8 cellular contexts compared by ENCODE assay signal in the genomic region with DNA sequence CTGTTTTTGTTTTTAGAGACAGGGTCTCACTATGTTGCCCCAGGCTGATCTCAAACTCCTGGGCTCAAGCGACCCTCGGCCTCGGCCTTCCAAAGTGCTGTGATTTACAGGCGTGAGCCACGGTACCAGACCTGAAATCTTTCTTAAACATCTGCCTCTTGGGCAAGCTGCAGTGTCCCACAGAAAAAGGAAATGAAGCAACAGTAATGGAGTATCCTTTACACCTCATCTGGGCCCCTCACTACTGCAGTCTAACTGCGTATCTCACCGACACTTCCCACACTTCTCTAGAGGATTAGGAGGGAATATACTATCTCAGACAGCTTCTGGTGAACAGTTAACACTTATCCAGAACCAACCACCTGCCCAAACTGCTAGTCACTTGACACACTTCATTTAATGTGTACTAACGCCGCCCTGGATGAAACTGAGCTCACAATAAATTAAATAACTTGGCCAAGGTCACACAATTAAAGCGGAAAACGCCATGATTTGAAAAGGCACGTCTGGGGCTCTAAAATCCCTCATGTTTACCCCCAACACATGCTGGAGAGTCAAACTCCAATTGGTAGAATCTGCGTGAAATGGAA. TPM values are rescaled to one million over a fixed set of nuclear protein-coding genes. Genes with fewer than 3 reads are reported as not detected.
A peak's percentile ranks its signal among the peaks of the same experiment; 100 is the strongest.
DNase-seq lines count a peak whose midpoint lies in the region; ATAC-seq and TF ChIP-seq lines count a peak whose summit lies in the region.

No MANE protein-coding gene starts in this region.

- H3K18ac ChIP-seq in neuronal stem cell (ENCODE audit: low read length), result no peak overlapping the region

- H2BK12ac ChIP-seq in neuronal stem cell (ENCODE audit: low read length), result no peak overlapping the region

- no peak overlapping the region for H2AFZ ChIP-seq in neuronal stem cell (ENCODE audit: low read length)

- H3K4me1 ChIP-seq in neuronal stem cell (ENCODE audit: control insufficient read depth in 2 of 2, insufficient read depth in 1 of 2, low read depth in 1 of 2, low read length in 2 of 2), result peaks cover 3 to 4% of the 10 kb centered on the region in 2 donors

- H4K91ac ChIP-seq in neuronal stem cell (ENCODE audit: low read depth, low read length, poor library complexity), result no peak overlapping the region

- peak overlapping the region; percentile 98 for H3K27ac Mint-ChIP-seq in activated naive CD4-positive, alpha-beta T cell treated with anti-CD3 and anti-CD28 coated beads for 36 hours
- peak overlapping the region; percentile 86 for H3K27ac Mint-ChIP-seq in endothelial cell (ENCODE audit: unreplicated experiment)

- H3K23ac ChIP-seq in neuronal stem cell (ENCODE audit: low read depth, low read length, poor library complexity), result no peak overlapping the region

- H3K79me1 ChIP-seq in neuronal stem cell (ENCODE audit: low read depth, low read length), result peaks cover 12% of the 10 kb centered on the region

- peaks cover 0 to 21% (median 0%) of the 10 kb centered on the region in 3 experiments for H3K27me3 ChIP-seq in neuronal stem cell (ENCODE audit: control insufficient read depth in 3 of 3, insufficient read depth in 3 of 3, low read depth in 1 of 3, low read length in 3 of 3)

- H3K27me3 Mint-ChIP-seq in activated naive CD4-positive, alpha-beta T cell treated with anti-CD3 and anti-CD28 coated beads for 36 hours (ENCODE audit: low read depth), result no peaks in the 10 kb centered on the region
- peaks cover 5% of the 10 kb centered on the region for H3K27me3 Mint-ChIP-seq in endothelial cell (ENCODE audit: unreplicated experiment)

- ATAC-seq in HG03196 (IDR thresholded peaks at IDR 0.05; ENCODE audit: unreplicated experiment), result no peak
- ATAC-seq in HG03159 (IDR thresholded peaks at IDR 0.05; ENCODE audit: unreplicated experiment), result no peak

- peaks cover 48% of the 10 kb centered on the region for H3K4me1 Mint-ChIP-seq in activated naive CD4-positive, alpha-beta T cell treated with anti-CD3 and anti-CD28 coated beads for 36 hours (ENCODE audit: low read depth)
- H3K4me1 Mint-ChIP-seq in endothelial cell (ENCODE audit: unreplicated experiment), result peaks cover 18% of the 10 kb centered on the region

- no peak overlapping the region for H2AK5ac ChIP-seq in neuronal stem cell (ENCODE audit: low read depth, low read length)

- H4K8ac ChIP-seq in neuronal stem cell (ENCODE audit: low read depth, low read length), result no peak overlapping the region

- no peak overlapping the region for H3K4ac ChIP-seq in neuronal stem cell (ENCODE audit: low read length)

- peaks cover 9% of the 10 kb centered on the region for H3K36me3 Mint-ChIP-seq in activated naive CD4-positive, alpha-beta T cell treated with anti-CD3 and anti-CD28 coated beads for 36 hours (ENCODE audit: low read depth)
- H3K36me3 Mint-ChIP-seq in endothelial cell (ENCODE audit: low read depth, unreplicated experiment), result peaks cover 3% of the 10 kb centered on the region

- CTCF ChIA-PET in activated naive CD4-positive, alpha-beta T cell treated with anti-CD3 and anti-CD28 coated beads for 36 hours (lab: Charles Lee), result interaction anchor here (0.6 to 2.2 kb wide), 4 partner anchors 13 to 298 kb away, joined by 3 to 6 read pairs (median 3); no protein-coding TSS in a partner anchor

- no peaks in the 10 kb centered on the region for H3K9me3 Mint-ChIP-seq in activated naive CD4-positive, alpha-beta T cell treated with anti-CD3 and anti-CD28 coated beads for 36 hours
- H3K9me3 Mint-ChIP-seq in endothelial cell (ENCODE audit: unreplicated experiment), result no peaks in the 10 kb centered on the region

- H3K36me3 ChIP-seq in SK-N-MC (ENCODE audit: insufficient read depth, low read length) (no peaks in the 10 kb centered on the region), neuronal stem cell (replicated peaks in 1 of 2; ENCODE audit: control insufficient read depth in 2 of 2, insufficient read depth in 2 of 2, low read length in 2 of 2) (peaks cover 0 to 7% of the 10 kb centered on the region in 2 donors)

- H3K9me3 ChIP-seq in SK-N-MC (ENCODE audit: low read depth, low read length), result no peaks in the 10 kb centered on the region
- no peaks in the 10 kb centered on the region for H3K9me3 ChIP-seq in neuronal stem cell (replicated peaks in 1 of 2; ENCODE audit: control insufficient read depth in 2 of 2, insufficient read depth in 1 of 2, low read depth in 1 of 2, low read length in 2 of 2)

- H3K4me2 ChIP-seq in neuronal stem cell (ENCODE audit: insufficient read depth, low read length, poor library complexity, severe bottlenecking), result peak overlapping the region; percentile 69

- H3K4me3 ChIP-seq in SK-N-MC (peak overlapping the region; percentile 87), neuronal stem cell (ENCODE audit: low read length in 2 of 2) (peak overlapping the region; percentile 87 to 99)

- peak overlapping the region; percentile 34 for H3K27ac ChIP-seq in SK-N-MC
- H3K27ac ChIP-seq in neuronal stem cell (replicated peaks; ENCODE audit: low read length), result no peak overlapping the region

- in situ Hi-C loops in G401 (cut with HindIII; ENCODE audit: low sequenced_read_pairs), result loop anchor here (5.0 kb wide), 1 partner anchor 37 kb away; no protein-coding TSS in a partner anchor

- H2BK5ac ChIP-seq in neuronal stem cell (ENCODE audit: low read length), result no peak overlapping the region

- intact Hi-C loops in activated naive CD4-positive, alpha-beta T cell treated with anti-CD3 and anti-CD28 coated beads for 36 hours (cut with micrococcal nuclease), result loop anchor here (2.0 to 10.0 kb wide), 5 partner anchors 209 to 815 kb away; a partner anchor contains a TSS

- DNase-seq in activated naive CD4-positive, alpha-beta T cell treated with anti-CD3 and anti-CD28 coated beads for 36 hours, result peak; percentile 30
- DNase-seq in activated naive CD4-positive, alpha-beta T cell (lab: John Stamatoyannopoulos, UW), result no peak
- no peak for DNase-seq in SK-N-MC (ENCODE audit: low read depth, low spot score)
- peak; percentile 21 for DNase-seq in endothelial cell (ENCODE audit: low spot score)
- DNase-seq in neuronal stem cell (ENCODE audit: low spot score), result no peak
- no peak for DNase-seq in G401 (ENCODE audit: low spot score)

- H3K9ac ChIP-seq in SK-N-MC (ENCODE audit: insufficient read length) (peak overlapping the region; percentile 95), neuronal stem cell (ENCODE audit: low read depth, low read length, poor library complexity) (no peak overlapping the region)

- peak overlapping the region; percentile 83 for H3K4me3 Mint-ChIP-seq in activated naive CD4-positive, alpha-beta T cell treated with anti-CD3 and anti-CD28 coated beads for 36 hours
- H3K4me3 Mint-ChIP-seq in endothelial cell (ENCODE audit: unreplicated experiment), result peak overlapping the region; percentile 94

- H2BK120ac ChIP-seq in neuronal stem cell (ENCODE audit: low read depth, low read length), result no peak overlapping the region

- TF ChIP-seq CTCF in endothelial cell (IDR thresholded peaks at IDR 0.05; ENCODE audit: unreplicated experiment), result no peak

- H3K14ac ChIP-seq in neuronal stem cell (ENCODE audit: low read length), result no peak overlapping the region

- H2BK15ac ChIP-seq in neuronal stem cell (ENCODE audit: low read length), result no peak overlapping the region

- no CpG with 5 or more reads among the region's 13 CpGs for WGBS in neuronal stem cell (ENCODE audit: extremely low coverage in 2 of 2, insufficient read length in 2 of 2, insufficient replicate concordance in 1 of 2), 2 donors

RNA-seq across cellular contexts. Expression of a gene that starts 1.0 kb away (rescaled TPM):
- 100 to 1,000 TPM; 150 to 152 TPM for total RNA-seq in activated naive CD4-positive, alpha-beta T cell treated with anti-CD3 and anti-CD28 coated beads for 36 hours
- total RNA-seq in endothelial cell (ENCODE audit: unreplicated experiment), result 94.8 TPM
- polyA plus RNA-seq in neuronal stem cell (2013, experiment 1 of 2), result 136 TPM
- polyA plus RNA-seq in neuronal stem cell (2013, experiment 2 of 2), result 130 TPM
- total RNA-seq in G401 (2014; rRNA removed; shearing (Covaris generic)), result 258 and 299 TPM in 2 replicates

Comparison
In these comparisons a context has a peak if more than half of its experiments do, and no peak if none do; other contexts are left out.
1. DNase-seq: peak in activated naive CD4-positive, alpha-beta T cell treated with anti-CD3 and anti-CD28 coated beads for 36 hours (single experiment) and endothelial cell (single experiment); none in activated naive CD4-positive, alpha-beta T cell (0 of 4), SK-N-MC (single experiment), neuronal stem cell (single experiment) and G401 (single experiment).